Comparison of ENCODE assay signal across 8 cellular contexts in genomic region chr17:17590141-17590735, GRCh38. TPM values are rescaled to one million over a fixed set of nuclear protein-coding genes. Genes with fewer than 3 reads are reported as not detected.
A peak's percentile ranks its signal among the peaks of the same experiment; 100 is the strongest.
DNase-seq lines count a peak whose midpoint lies in the region; ATAC-seq and TF ChIP-seq lines count a peak whose summit lies in the region.

No MANE protein-coding gene starts in this region.

- intact Hi-C loops in left ventricle myocardium inferior (cut with micrococcal nuclease): no loop called here
- intact Hi-C loops in cardiac septum (cut with DNase I): no loop called here
- intact Hi-C loops in adrenal gland (cut with DNase I): no loop called here
- intact Hi-C loops in vagina (cut with DNase I): no loop called here

- H3K36me3 ChIP-seq in left ventricle myocardium inferior (no peaks in the 10 kb centered on the region), adrenal gland (replicated peaks in 1 of 2) (no peaks in the 10 kb centered on the region), lung (ENCODE audit: control insufficient read depth in 2 of 2, insufficient read depth in 2 of 2, low read length in 2 of 2) (no peaks in the 10 kb centered on the region), vagina (no peaks in the 10 kb centered on the region)

- 54 to 70% (median 58%) methylated on average over 8 to 11 of the region's 11 CpGs for WGBS in adrenal gland, 4 donors
- WGBS in lung, 2 donors: 53 to 65% methylated on average over 11 of the region's 11 CpGs

- H3K9me3 ChIP-seq in left ventricle myocardium inferior (replicated peaks) (no peaks in the 10 kb centered on the region), adrenal gland (replicated peaks in 1 of 3) (no peaks in the 10 kb centered on the region), lung (ENCODE audit: control insufficient read depth in 2 of 2, insufficient read depth in 1 of 2, low read length in 1 of 2) (no peaks in the 10 kb centered on the region), vagina (no peaks in the 10 kb centered on the region)

- TF ChIP-seq POLR2A in adrenal gland (IDR thresholded peaks at IDR 0.05): no peak
- no peak for TF ChIP-seq POLR2A in vagina (IDR thresholded peaks at IDR 0.05)

- DNase-seq in left ventricle myocardium inferior (no peak), cardiac septum (ENCODE audit: low spot score) (no peak), adrenal gland (no peak), lung (ENCODE audit: low spot score) (no peak), vagina (ENCODE audit: extremely low spot score in 2 of 2) (peak in 1 of 2 donors; percentile 65), NCI-H1436 (lab: John Stamatoyannopoulos, UW) (no peak), kidney glomerular epithelial cell (lab: John Stamatoyannopoulos, UW) (no peak)
- DNase-seq in activated CD8-positive, alpha-beta memory T cell treated with anti-CD3 and anti-CD28 coated beads for 24 hours: no peak

- no peak for ATAC-seq in lung (ENCODE audit: insufficient read depth, low FRiP score)

- no peak for TF ChIP-seq CTCF in left ventricle myocardium inferior (IDR thresholded peaks at IDR 0.05; ENCODE audit: borderline replicate concordance)
- TF ChIP-seq CTCF in adrenal gland (IDR thresholded peaks at IDR 0.05): no peak
- TF ChIP-seq CTCF in lung (IDR thresholded peaks at IDR 0.05; ENCODE audit: control extremely low read depth, extremely low read depth): no peak
- no peak for TF ChIP-seq CTCF in vagina (IDR thresholded peaks at IDR 0.05)

- peaks cover 34% of the 10 kb centered on the region for H3K4me1 ChIP-seq in left ventricle myocardium inferior
- peaks cover 17 to 28% of the 10 kb centered on the region in 2 donors for H3K4me1 ChIP-seq in adrenal gland (replicated peaks in 1 of 2)
- peaks cover 6 to 21% of the 10 kb centered on the region in 2 donors for H3K4me1 ChIP-seq in lung (ENCODE audit: control insufficient read depth in 2 of 2, insufficient read depth in 2 of 2, low read length in 2 of 2)
- H3K4me1 ChIP-seq in vagina: peaks cover 51% of the 10 kb centered on the region

- H3K4me3 ChIP-seq in left ventricle myocardium inferior (peak overlapping the region; percentile 98), adrenal gland (peak overlapping the region in 1 of 4 donors; percentile 97), lung (no peak overlapping the region), vagina (peak overlapping the region; percentile 87 to 92)

- H3K27ac ChIP-seq in left ventricle myocardium inferior (replicated peaks) (peak overlapping the region; percentile 90), adrenal gland (peak overlapping the region in 3 of 5 donors; percentile 53 to 96 (median 89)), lung (ENCODE audit: low read depth in 1 of 2, low read length in 1 of 2) (peak overlapping the region; percentile 63 to 88), vagina (peak overlapping the region; percentile 83)

- no peaks in the 10 kb centered on the region for H3K27me3 ChIP-seq in left ventricle myocardium inferior (ENCODE audit: low read depth)
- no peaks in the 10 kb centered on the region for H3K27me3 ChIP-seq in adrenal gland
- H3K27me3 ChIP-seq in lung (ENCODE audit: control insufficient read depth, insufficient read depth): no peaks in the 10 kb centered on the region
- H3K27me3 ChIP-seq in vagina: no peaks in the 10 kb centered on the region

RNA-seq across cellular contexts. Expression of gene PEMT, which starts 1.3 kb away (rescaled TPM):
- total RNA-seq in left ventricle myocardium inferior (18.8 TPM), cardiac septum (16.8 TPM), adrenal gland (100 to 1,000 TPM in 1 of 8 donors, 10 to 100 TPM in 7; 41.6 to 111 (median 65.3) TPM), lung (10 to 100 TPM; 18.7 to 59.1 TPM), vagina (37.3 TPM)
- polyA plus RNA-seq in adrenal gland (100 to 1,000 TPM in 1 of 3 donors, 10 to 100 TPM in 2; 19.7 to 141 (median 89.3) TPM), lung (10 to 100 TPM; 32.7 to 36.1 TPM)
